Comparison of ENCODE assay signal across 1 cellular context in genomic region chr15:101453123-101454120, GRCh38.
TF ChIP-seq lines count a peak whose summit lies in the region.

No MANE protein-coding gene starts in this region.

TF ChIP-seq in HepG2, 621 proteins besides CTCF, POLR2A, EP300 and RAD21 (continued from another document):
- TF ChIP-seq SKIL (CRISPR knock-in tag; IDR thresholded peaks at IDR 0.05; ENCODE audit: borderline replicate concordance) (peak; percentile 67), ZNF558 (CRISPR knock-in tag; IDR thresholded peaks at IDR 0.05; ENCODE audit: borderline replicate concordance) (no peak), EED (CRISPR knock-in tag; IDR thresholded peaks at IDR 0.05) (no peak), SRF (IDR thresholded peaks at IDR 0.05; ENCODE audit: low read depth, low read length) (no peak), ZNF607 (CRISPR knock-in tag; IDR thresholded peaks at IDR 0.05; ENCODE audit: borderline replicate concordance) (peak; percentile 83), NFE2L1 (CRISPR knock-in tag; IDR thresholded peaks at IDR 0.05; ENCODE audit: borderline replicate concordance) (no peak), FOSL2 (CRISPR knock-in tag; IDR thresholded peaks at IDR 0.05) (peak; percentile 46), ZBTB40 (IDR thresholded peaks at IDR 0.05) (no peak), ZBTB40 (CRISPR knock-in tag; IDR thresholded peaks at IDR 0.05) (0 out of 2 replicates have a peak, but pooled peaks have one; percentile 5), ZBTB7A (CRISPR knock-in tag; IDR thresholded peaks at IDR 0.05) (no peak), PBX3 (CRISPR knock-in tag; IDR thresholded peaks at IDR 0.05; ENCODE audit: borderline replicate concordance) (no peak), YY1 (IDR thresholded peaks at IDR 0.05; ENCODE audit: insufficient read depth, insufficient replicate concordance, low read depth, low read length) (no peak), ATAD3A (CRISPR knock-in tag; IDR thresholded peaks at IDR 0.05) (no peak), ARHGAP35 (CRISPR knock-in tag; IDR thresholded peaks at IDR 0.05; ENCODE audit: borderline replicate concordance) (no peak), PHF8 (CRISPR knock-in tag; IDR thresholded peaks at IDR 0.05) (peak; percentile 18; the same call in 1 of the 2 replicates), ZNF768 (CRISPR knock-in tag; IDR thresholded peaks at IDR 0.05) (peak; percentile 49), NCOR1 (IDR thresholded peaks at IDR 0.05; ENCODE audit: borderline replicate concordance, low read length) (no peak), GLMP (CRISPR knock-in tag; IDR thresholded peaks at IDR 0.05; ENCODE audit: borderline replicate concordance) (no peak), TCF7 (IDR thresholded peaks at IDR 0.05; ENCODE audit: low read depth) (no peak), ELF3 (CRISPR knock-in tag; IDR thresholded peaks at IDR 0.05) (peak; percentile 42), PRMT3 (CRISPR knock-in tag; IDR thresholded peaks at IDR 0.05; ENCODE audit: borderline replicate concordance, low read depth) (no peak), MTF2 (CRISPR knock-in tag; IDR thresholded peaks at IDR 0.05; ENCODE audit: borderline replicate concordance) (no peak), HMG20A (CRISPR knock-in tag; IDR thresholded peaks at IDR 0.05; ENCODE audit: borderline replicate concordance) (peak; percentile 41; the same call in 1 of the 2 replicates), NFIC (IDR thresholded peaks at IDR 0.05; ENCODE audit: low read length) (no peak), ZNF556 (CRISPR knock-in tag; IDR thresholded peaks at IDR 0.05; ENCODE audit: borderline replicate concordance) (no peak), KLF12 (CRISPR knock-in tag; IDR thresholded peaks at IDR 0.05; ENCODE audit: borderline replicate concordance) (no peak)
